Comparison of ENCODE assay signal across 11 cellular contexts in the genomic region with DNA sequence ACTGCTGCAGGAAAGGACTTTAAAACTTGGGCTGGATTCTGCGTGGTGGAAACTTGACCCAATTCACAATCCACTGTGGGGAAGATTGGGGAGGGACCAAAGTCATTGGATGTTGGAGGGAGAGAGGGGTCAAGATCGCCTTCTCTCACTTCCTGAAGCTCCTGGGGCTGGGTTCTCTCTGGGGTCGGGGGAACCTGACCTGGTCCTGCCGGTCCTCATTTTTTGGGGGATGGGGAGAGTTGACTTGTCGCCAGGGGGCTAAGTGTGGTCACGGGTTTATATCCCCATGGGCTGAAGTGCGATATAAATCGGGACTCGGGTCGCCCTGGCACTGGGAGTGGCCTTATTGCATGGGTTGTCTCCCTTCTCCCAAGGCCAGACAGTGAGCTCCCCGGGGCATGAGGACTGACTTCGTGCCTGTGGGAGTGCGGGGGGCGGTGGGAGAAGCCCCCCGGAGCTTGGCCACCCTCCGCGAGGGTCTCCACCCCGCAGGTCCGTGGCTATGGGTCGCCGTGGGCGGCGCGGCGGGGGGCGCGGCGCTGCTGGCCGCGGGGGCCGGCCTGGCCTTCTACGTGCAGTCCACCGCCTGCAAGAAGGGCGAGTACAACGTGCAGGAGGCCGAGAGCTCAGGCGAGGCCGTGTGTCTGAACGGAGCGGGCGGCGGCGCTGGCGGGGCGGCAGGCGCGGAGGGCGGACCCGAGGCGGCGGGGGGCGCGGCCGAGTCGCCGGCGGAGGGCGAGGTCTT. TPM values are rescaled to one million over a fixed set of nuclear protein-coding genes. Genes with fewer than 3 reads are reported as not detected.
A peak's percentile ranks its signal among the peaks of the same experiment; 100 is the strongest.
DNase-seq lines count a peak whose midpoint lies in the region; ATAC-seq and TF ChIP-seq lines count a peak whose summit lies in the region.
"Had no signal": no experiment of that assay in that cellular context is flagged by ENCODE, and none has a peak within 500 bp of the region (broad histone marks: within the 10 kb centered on the region; RNA-seq: fewer than 3 reads in every experiment).

No MANE protein-coding gene starts in this region.

- H3K27ac Mint-ChIP-seq in naive B cell = peak overlapping the region in 5 of 6 donors; percentile 33 to 96 (median 75)

- peaks cover 26 to 59% (median 27%) of the 10 kb centered on the region in 3 donors for H3K27me3 Mint-ChIP-seq in naive B cell

- ATAC-seq in naive B cell (ENCODE audit: low read depth in 2 of 2) (no peak), HG02610 (IDR thresholded peaks at IDR 0.05; ENCODE audit: unreplicated experiment) (no peak)

- H3K36me3 Mint-ChIP-seq in naive B cell = no peaks in the 10 kb centered on the region

- H3K4me1 Mint-ChIP-seq in naive B cell = peaks cover 24 to 39% (median 39%) of the 10 kb centered on the region in 3 donors

- no peak overlapping the region for H3K27ac ChIP-seq in BLaER1

- H3K4me2 ChIP-seq in BLaER1 = peak overlapping the region; percentile 75

- peaks cover 50% of the 10 kb centered on the region for H4K20me1 ChIP-seq in BLaER1

- H3K4me3 ChIP-seq in BLaER1 (peak overlapping the region; percentile 56), H7 (ENCODE audit: insufficient read depth, low read depth, low read length) (peak overlapping the region; percentile 40), choroid plexus epithelial cell (ENCODE audit: low read depth, low read length) (peak overlapping the region; percentile 36)

- H3K36me3 ChIP-seq in BLaER1 (no peaks in the 10 kb centered on the region), H7 (replicated peaks; ENCODE audit: control insufficient read depth, insufficient read depth, low read length) (no peaks in the 10 kb centered on the region)

- peaks cover 50% of the 10 kb centered on the region for H3K4me1 ChIP-seq in BLaER1

- DNase-seq in H7 = peak; percentile 93
- no peak for DNase-seq in choroid plexus epithelial cell (ENCODE audit: low read depth)
- no peak for DNase-seq in naive B cell
- no peak for DNase-seq in retina
- DNase-seq in cerebellar nuclear complex (lab: John Stamatoyannopoulos, UW) = no peak
- DNase-seq in SKM-1 (lab: John Stamatoyannopoulos, UW; ENCODE audit: unreplicated experiment) = no peak
- DNase-seq: anterior cingulate cortex, hippocampal formation, NCI-H2029 had no signal

- peaks cover 0 to 5% (median 0%) of the 10 kb centered on the region in 7 donors for H3K9me3 Mint-ChIP-seq in naive B cell

- H3K4me3 Mint-ChIP-seq in naive B cell = peak overlapping the region; percentile 82 to 96 (median 88)

- no peak overlapping the region for H3K9ac ChIP-seq in BLaER1

- peaks cover 13% of the 10 kb centered on the region for H3K9me3 ChIP-seq in BLaER1

- no peak for TF ChIP-seq CTCF in choroid plexus epithelial cell (conservative IDR thresholded peaks at IDR 0.05; ENCODE audit: low read depth, low read length)

- peaks cover 84% of the 10 kb centered on the region for H3K27me3 ChIP-seq in BLaER1
- peaks cover 62% of the 10 kb centered on the region for H3K27me3 ChIP-seq in H7 (ENCODE audit: control insufficient read depth, insufficient read depth, low read length)

RNA-seq across cellular contexts. Expression of gene ICAM5, which starts 6.3 kb away (rescaled TPM):
- total RNA-seq in H7 (2014; rRNA removed; shearing (Covaris generic)) = 0.83 and 3.7 TPM in 2 replicates
- polyA plus RNA-seq in naive B cell (ENCODE audit: low read depth in 6 of 6) = not detected

RNA-seq across cellular contexts. Expression of gene ICAM4, which starts 9.3 kb away (rescaled TPM):
- total RNA-seq in H7 (2014; rRNA removed; shearing (Covaris generic)) = 1.7 and 2.4 TPM in 2 replicates
- polyA plus RNA-seq in naive B cell (ENCODE audit: low read depth in 6 of 6) = not detected

RNA-seq across cellular contexts. Expression of gene ZGLP1, which starts 13.6 kb away (rescaled TPM):
- total RNA-seq in H7 (2014; rRNA removed; shearing (Covaris generic)) = 0.17 and 0.85 TPM in 2 replicates
- under 1 TPM in 2 of 6 donors, not detected in 4; 0.73 to 0.86 TPM for polyA plus RNA-seq in naive B cell (ENCODE audit: low read depth in 6 of 6)

RNA-seq across cellular contexts. Expression of gene FDX2, which starts 19.8 kb away (rescaled TPM):
- 22.3 and 40.8 TPM in 2 replicates for total RNA-seq in H7 (2014; rRNA removed; shearing (Covaris generic))
- 10 to 100 TPM; 12.9 to 36.6 (median 15.5) TPM for polyA plus RNA-seq in naive B cell (ENCODE audit: low read depth in 6 of 6)

RNA-seq across cellular contexts. Expression of gene ICAM1, which starts 25.1 kb away (rescaled TPM):
- 2.8 and 6.1 TPM in 2 replicates for total RNA-seq in H7 (2014; rRNA removed; shearing (Covaris generic))
- 1 to 10 TPM in 5 of 6 donors, not detected in 1; 2.5 to 4.9 (median 3.8) TPM for polyA plus RNA-seq in naive B cell (ENCODE audit: low read depth in 6 of 6)
